Comparison of ENCODE assay signal across 24 cellular contexts in the genomic region with DNA sequence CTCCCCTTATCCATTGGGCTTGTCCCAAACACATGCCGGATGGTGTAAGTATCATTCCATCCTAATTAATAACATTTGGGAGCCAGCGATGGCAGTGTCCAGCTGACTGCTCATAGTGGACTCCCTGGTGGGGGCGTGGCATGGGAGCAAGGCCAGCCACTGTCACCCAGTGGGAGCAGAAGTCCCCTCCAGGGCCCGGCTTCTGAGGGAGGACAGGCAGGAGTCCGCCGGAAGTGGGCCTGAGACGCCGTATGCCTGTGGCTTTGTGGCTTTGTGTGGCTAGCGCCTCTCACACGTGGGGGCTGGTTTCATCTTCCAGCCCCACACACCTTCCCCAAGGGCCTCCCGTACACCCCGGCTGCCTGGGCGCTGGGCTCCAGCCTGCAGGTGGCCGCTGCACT.
DNase-seq lines count a peak whose midpoint lies in the region; ATAC-seq, FAIRE-seq and TF ChIP-seq lines count a peak whose summit lies in the region.
"Had no signal": no experiment of that assay in that cellular context is flagged by ENCODE, and none has a peak within 500 bp of the region (broad histone marks: within the 10 kb centered on the region; RNA-seq: fewer than 3 reads in every experiment).

No MANE protein-coding gene starts in this region.

- H3K9me3 ChIP-seq in right atrium auricular region = no peaks in the 10 kb centered on the region
- H3K9me3 ChIP-seq in kidney (ENCODE audit: control insufficient read depth in 1 of 2, low read length in 2 of 2) = no peaks in the 10 kb centered on the region
- H3K9me3 ChIP-seq: heart right ventricle, Peyer's patch, prostate gland had no signal

- intact Hi-C loops in Right ventricle myocardium superior (cut with DNase I) (no loop called here), kidney (cut with DNase I) (no loop called here)

- H3K4me1 ChIP-seq in right atrium auricular region (no peaks in the 10 kb centered on the region), kidney (ENCODE audit: control insufficient read depth in 1 of 2, insufficient read depth in 1 of 2, low read depth in 1 of 2, low read length in 2 of 2) (no peaks in the 10 kb centered on the region)
- H3K4me1 ChIP-seq: prostate gland had no signal

- DNase-seq in Right ventricle myocardium superior (peak; percentile 31), right atrium auricular region (ENCODE audit: low spot score) (no peak), SW480 (ENCODE audit: low spot score) (peak; percentile 31), kidney (peak; percentile 79), Ammon's horn (ENCODE audit: low spot score) (no peak), NCI-H82 treated with DMSO at 0.1 percent for 48 hours (lab: John Stamatoyannopoulos, UW; ENCODE audit: unreplicated experiment) (no peak), NCI-H2227 treated with DMSO at 0.1 percent for 48 hours (lab: John Stamatoyannopoulos, UW) (no peak)
- DNase-seq: activated CD4-positive, alpha-beta T cell treated with anti-CD3 and anti-CD28 coated beads for 36 hours; activated CD8-positive, alpha-beta memory T cell treated with anti-CD3 and anti-CD28 coated beads, Interleukin-2, amount 10 ng/mL, durations not matched to agents 7 days and 5 days; central memory CD4-positive, alpha-beta T cell; DMS79 treated with DMSO at 0.1 percent for 48 hours; H7; KG1; NCI-H1105 treated with DMSO at 0.1 percent for 48 hours; NCI-H69; stimulated activated naive B cell treated with anti-CD40 and anti-IgM and Interleukin-4, amounts not matched to agents 10 μg/mL and 1 μg/mL and 100 μg/mL, for 72 hours had no signal

- H3K27me3 ChIP-seq in right atrium auricular region = no peaks in the 10 kb centered on the region
- H3K27me3 ChIP-seq: heart right ventricle, Peyer's patch had no signal

- no peak for FAIRE-seq in kidney (lab: Jason Lieb, UNC)
- FAIRE-seq: A204.1 had no signal

- no peak overlapping the region for H3K9ac ChIP-seq in kidney (ENCODE audit: low read length in 2 of 2)

- H3K27ac ChIP-seq in right atrium auricular region (no peak overlapping the region), kidney (ENCODE audit: low read depth in 2 of 2, low read length in 2 of 2) (no peak overlapping the region)
- H3K27ac ChIP-seq: heart right ventricle, Peyer's patch, prostate gland had no signal

- TF ChIP-seq CTCF in right atrium auricular region (IDR thresholded peaks at IDR 0.05) (no peak), kidney (IDR thresholded peaks at IDR 0.05; ENCODE audit: borderline replicate concordance, extremely low read depth, insufficient read depth) (no peak)

- H3K36me3 ChIP-seq in right atrium auricular region = no peaks in the 10 kb centered on the region
- no peaks in the 10 kb centered on the region for H3K36me3 ChIP-seq in kidney (ENCODE audit: control insufficient read depth in 1 of 2, insufficient read depth in 2 of 2, low read length in 2 of 2)
- H3K36me3 ChIP-seq: Peyer's patch, prostate gland had no signal

- no peak overlapping the region for H3K4me3 ChIP-seq in right atrium auricular region
- H3K4me3 ChIP-seq in kidney (ENCODE audit: low read length in 2 of 2) = no peak overlapping the region
- H3K4me3 ChIP-seq: heart right ventricle, Peyer's patch, prostate gland had no signal

- ATAC-seq in Right ventricle myocardium superior (ENCODE audit: poor library complexity) (no peak), HG03378 (IDR thresholded peaks at IDR 0.05; ENCODE audit: unreplicated experiment) (no peak)
- ATAC-seq: activated CD4-positive, alpha-beta T cell treated with anti-CD3 and anti-CD28 coated beads for 36 hours; activated CD8-positive, alpha-beta memory T cell treated with anti-CD3 and anti-CD28 coated beads, Interleukin-2, amount 10 ng/mL, durations not matched to agents 7 days and 5 days; esophagus mucosa; heart right ventricle; naive thymus-derived CD8-positive, alpha-beta T cell; SK-N-SH treated with all-trans-retinoic acid at 6 μM for 48 hours; stimulated activated naive B cell treated with anti-CD40 and anti-IgM and Interleukin-4, amounts not matched to agents 10 μg/mL and 1 μg/mL and 100 μg/mL, for 72 hours had no signal

Comparison
In these comparisons a context has a peak if more than half of its experiments do, and no peak if none do; other contexts are left out.
1. DNase-seq: peak in Right ventricle myocardium superior (single experiment), SW480 (single experiment) and kidney (single experiment); none in right atrium auricular region (single experiment), Ammon's horn (single experiment), NCI-H82 treated with DMSO at 0.1 percent for 48 hours (single experiment) and NCI-H2227 treated with DMSO at 0.1 percent for 48 hours (single experiment).